ENCODE assay signal across 19 cellular contexts in the genomic region with DNA sequence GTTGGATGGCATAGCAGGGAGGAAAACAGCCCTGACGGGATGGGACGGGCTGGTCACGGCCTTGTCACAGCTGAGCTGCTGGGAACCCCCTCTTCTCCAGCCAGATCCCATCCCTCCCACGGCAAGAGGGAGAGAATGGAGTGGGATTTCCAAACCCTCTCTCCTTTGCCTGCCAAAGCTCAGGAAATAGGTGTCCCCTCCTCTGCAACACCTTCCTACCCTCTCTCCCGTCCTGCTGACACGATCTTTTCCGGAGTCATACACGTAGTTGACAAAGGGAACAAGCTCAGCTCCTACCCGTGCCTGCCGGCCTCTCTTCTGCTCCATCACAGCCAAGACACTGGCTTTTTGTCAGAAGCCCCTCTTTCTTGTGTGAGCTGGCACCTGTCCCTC. TPM values are rescaled to one million over a fixed set of nuclear protein-coding genes. Genes with fewer than 3 reads are reported as not detected.
A peak's percentile ranks its signal among the peaks of the same experiment; 100 is the strongest.
DNase-seq lines count a peak whose midpoint lies in the region; ATAC-seq, FAIRE-seq and TF ChIP-seq lines count a peak whose summit lies in the region.
"Had no signal": no experiment of that assay in that cellular context is flagged by ENCODE, and none has a peak within 500 bp of the region (broad histone marks: within the 10 kb centered on the region; RNA-seq: fewer than 3 reads in every experiment).

No MANE protein-coding gene starts in this region.

- H3K4me3 Mint-ChIP-seq in WTC11 (no peak overlapping the region), naive B cell (peak overlapping the region in 1 of 8 donors; percentile 49)
- H3K4me3 Mint-ChIP-seq in stimulated activated naive CD8-positive, alpha-beta T cell treated with anti-CD3 and anti-CD28 coated beads, Interleukin-15, amount 100 ng/mL, for 72 hours: no peak overlapping the region

- TF ChIP-seq POLR2A in HepG2 (IDR thresholded peaks at IDR 0.05; ENCODE audit: insufficient read depth in 1 of 2, low read depth in 2 of 2, low read length in 2 of 2): no peak
- TF ChIP-seq POLR2A in right lobe of liver (IDR thresholded peaks at IDR 0.05): no peak

- FAIRE-seq in HepG2 (lab: Jason Lieb, UNC): no peak
- FAIRE-seq: G401.6 had no signal

- no peak overlapping the region for H3K4me2 ChIP-seq in HepG2 (ENCODE audit: low read depth, low read length)
- H3K4me2 ChIP-seq: KMS-11 had no signal

- H3K36me3 Mint-ChIP-seq in WTC11 (peaks cover 9% of the 10 kb centered on the region), naive B cell (peaks cover 6 to 8% of the 10 kb centered on the region in 2 donors)

- no peak for TF ChIP-seq RAD21 in HepG2 (CRISPR knock-in tag; IDR thresholded peaks at IDR 0.05)

- H3K4me1 ChIP-seq in HepG2 (ENCODE audit: insufficient read depth, low read length): peaks cover 40% of the 10 kb centered on the region
- H3K4me1 ChIP-seq in right lobe of liver: no peaks in the 10 kb centered on the region

- WGBS in HepG2 (ENCODE audit: low lambda C conversion rate): 93% methylated on average over 10 of the region's 10 CpGs
- 74% methylated on average over 6 of the region's 10 CpGs for WGBS in right lobe of liver (ENCODE audit: insufficient coverage, low coverage, low lambda C conversion rate, missing lambda C conversion rate)

- intact Hi-C loops in HepG2 (cut with micrococcal nuclease; ENCODE audit: unreplicated experiment): no loop called here
- intact Hi-C loops in right lobe of liver (cut with DNase I): no loop called here

- no peaks in the 10 kb centered on the region for H3K79me2 ChIP-seq in HepG2 (ENCODE audit: insufficient read depth, low read length)

- H3K4me3 ChIP-seq in HepG2 (replicated peaks in 1 of 3; ENCODE audit: insufficient read depth in 1 of 3, low read depth in 2 of 3, low read length in 3 of 3): no peak overlapping the region
- no peak overlapping the region for H3K4me3 ChIP-seq in right lobe of liver
- H3K4me3 ChIP-seq: dorsolateral prefrontal cortex, skin epidermis, testis had no signal

- H2AFZ ChIP-seq in HepG2 (ENCODE audit: low read length): no peak overlapping the region

- POLR2A ChIA-PET in HepG2 (lab: Yijun Ruan, JAX) (interaction anchor here (0.8 kb wide), 1 partner anchor 154 kb away, joined by 3 read pairs; no protein-coding TSS in a partner anchor), WTC11 (lab: Charles Lee) (interaction anchor here (0.6 to 1.8 kb wide), 3 partner anchors 8 to 19 kb away, joined by 3 to 6 read pairs (median 5); no protein-coding TSS in a partner anchor)

- H3K27ac ChIP-seq in HepG2 (ENCODE audit: extremely low read length, insufficient read depth, low read length) (no peak overlapping the region), right lobe of liver (no peak overlapping the region)
- H3K27ac ChIP-seq: KMS-11, WERI-Rb-1 had no signal

- CTCF ChIA-PET in HepG2 (lab: Yijun Ruan, JAX; ENCODE audit: low intra/inter-chr PET ratio, low total read pairs) (no interaction called here), WTC11 (lab: Charles Lee) (interaction anchor here (1.3 to 2.9 kb wide), 8 partner anchors 9 to 359 kb away, joined by 3 to 10 read pairs (median 6); a partner anchor contains a TSS)

- H3K9me3 ChIP-seq in HepG2 (ENCODE audit: low read length) (no peaks in the 10 kb centered on the region), right lobe of liver (no peaks in the 10 kb centered on the region)
- H3K9me3 ChIP-seq: testis had no signal

- ATAC-seq in HepG2 (no peak), right lobe of liver (no peak), WTC11 (no peak), naive B cell (ENCODE audit: low read depth in 2 of 2) (no peak), GM18870 (IDR thresholded peaks at IDR 0.05; ENCODE audit: unreplicated experiment) (no peak)
- no peak for ATAC-seq in stimulated activated naive CD8-positive, alpha-beta T cell treated with anti-CD3 and anti-CD28 coated beads, Interleukin-15, amount 100 ng/mL, for 72 hours
- ATAC-seq: esophagus mucosa, left ventricle myocardium superior, Right ventricle myocardium inferior had no signal

- H3K9me3 Mint-ChIP-seq in WTC11 (no peaks in the 10 kb centered on the region), naive B cell (no peaks in the 10 kb centered on the region)
- H3K9me3 Mint-ChIP-seq in stimulated activated naive CD8-positive, alpha-beta T cell treated with anti-CD3 and anti-CD28 coated beads, Interleukin-15, amount 100 ng/mL, for 72 hours: no peaks in the 10 kb centered on the region

- H3K27me3 ChIP-seq in HepG2 (ENCODE audit: control insufficient read depth in 1 of 2, insufficient read depth in 2 of 2, low read length in 2 of 2): no peaks in the 10 kb centered on the region
- H3K27me3 ChIP-seq in right lobe of liver: no peaks in the 10 kb centered on the region
- H3K27me3 ChIP-seq: dorsolateral prefrontal cortex, testis had no signal

- H3K27ac Mint-ChIP-seq in WTC11: peak overlapping the region; percentile 46; the same call in 1 of the 2 replicates
- H3K27ac Mint-ChIP-seq in naive B cell: peak overlapping the region in 4 of 6 donors; percentile 51 to 92 (median 80)
- H3K27ac Mint-ChIP-seq in stimulated activated naive CD8-positive, alpha-beta T cell treated with anti-CD3 and anti-CD28 coated beads, Interleukin-15, amount 100 ng/mL, for 72 hours: peak overlapping the region; percentile 87 to 96

- no peak for DNase-seq in HepG2 (ENCODE audit: low spot score)
- DNase-seq in right lobe of liver: no peak
- no peak for DNase-seq in WTC11 (ENCODE audit: low spot score)
- no peak for DNase-seq in naive B cell
- DNase-seq in stimulated activated naive CD8-positive, alpha-beta T cell treated with anti-CD3 and anti-CD28 coated beads, Interleukin-15, amount 100 ng/mL, for 72 hours: no peak
- DNase-seq in UCSD-AML1 (lab: John Stamatoyannopoulos, UW; ENCODE audit: unreplicated experiment): no peak
- DNase-seq in ecto neural progenitor cell (ENCODE audit: low spot score): no peak
- DNase-seq: dorsolateral prefrontal cortex; left ventricle myocardium superior; NCI-H2029 treated with DMSO at 0.1 percent for 48 hours; stimulated activated CD4-positive, alpha-beta T cell treated with anti-CD3 and anti-CD28 coated beads, Interleukin-4, amount 100 ng/mL, for 24 hours; testis; WERI-Rb-1 had no signal

- no peak overlapping the region for H3K9ac ChIP-seq in HepG2 (ENCODE audit: insufficient read depth, low read depth, low read length)
- H3K9ac ChIP-seq: KMS-11 had no signal

- TF ChIP-seq EP300 in HepG2 (IDR thresholded peaks at IDR 0.05; ENCODE audit: low read depth in 2 of 2, low read length in 2 of 2): no peak
- TF ChIP-seq EP300 in HepG2 (CRISPR knock-in tag; IDR thresholded peaks at IDR 0.05; ENCODE audit: borderline replicate concordance): no peak

- BruUV-seq in HepG2 (replicated peaks; lab: Mats Ljungman, UMichigan): no TSS peak

- H3K27me3 Mint-ChIP-seq in WTC11 (ENCODE audit: low read depth) (no peaks in the 10 kb centered on the region), naive B cell (no peaks in the 10 kb centered on the region)
- no peaks in the 10 kb centered on the region for H3K27me3 Mint-ChIP-seq in stimulated activated naive CD8-positive, alpha-beta T cell treated with anti-CD3 and anti-CD28 coated beads, Interleukin-15, amount 100 ng/mL, for 72 hours

- in situ Hi-C loops in HepG2 (cut with HindIII; ENCODE audit: extremely low pct_ligation_motif_present, low pct_unique_long_range_greater_than_20kb): loop anchor here (5.0 kb wide), 1 partner anchor 52 kb away; no protein-coding TSS in a partner anchor

- peaks cover 22 to 35% of the 10 kb centered on the region in 2 experiments; a peak in 4 of 5 replicates for H3K36me3 ChIP-seq in HepG2 (replicated peaks in 1 of 2; ENCODE audit: control insufficient read depth in 1 of 2, insufficient read depth in 2 of 2, low read length in 2 of 2)
- peaks cover 0 to 14% (median 4%) of the 10 kb centered on the region in 4 donors for H3K36me3 ChIP-seq in right lobe of liver

- peaks cover 10% of the 10 kb centered on the region; the same call in 1 of the 2 replicates for H4K20me1 ChIP-seq in HepG2 (ENCODE audit: insufficient read depth, low read length)

- TF ChIP-seq CTCF in HepG2 (CRISPR knock-in tag; IDR thresholded peaks at IDR 0.05) (no peak), right lobe of liver (IDR thresholded peaks at IDR 0.05) (no peak), WTC11 (IDR thresholded peaks at IDR 0.05) (no peak)

- H3K4me1 Mint-ChIP-seq in WTC11 (no peaks in the 10 kb centered on the region), naive B cell (peaks cover 20 to 39% (median 26%) of the 10 kb centered on the region in 3 donors)
- H3K4me1 Mint-ChIP-seq in stimulated activated naive CD8-positive, alpha-beta T cell treated with anti-CD3 and anti-CD28 coated beads, Interleukin-15, amount 100 ng/mL, for 72 hours: peaks cover 46% of the 10 kb centered on the region

TF ChIP-seq in HepG2, 621 proteins besides CTCF, POLR2A, EP300 and RAD21 (continues in another document):
- no peak for TF ChIP-seq ZNF101 (CRISPR knock-in tag; IDR thresholded peaks at IDR 0.05; ENCODE audit: borderline replicate concordance, low read depth)

RNA-seq across cellular contexts. Expression of a gene that starts 48.1 kb away (rescaled TPM):
- total RNA-seq in HepG2 (2016; rRNA removed; fragmentation: Illumina TruSeq; extraction: Trizol) (30.0 and 47.7 TPM in 2 replicates), right lobe of liver (10 to 100 TPM; 15.5 to 22.9 (median 18.1) TPM), WTC11 (2021) (49.4 to 55.7 TPM (median 50.3 TPM) in 3 replicates)
- total RNA-seq in HepG2 (2016; cell fraction: cytosol; rRNA removed; fragmentation: Illumina TruSeq; extraction: Trizol; ENCODE audit: low read depth): 8.9 and 9.7 TPM in 2 replicates
- 26.3 and 48.8 TPM in 2 replicates for total RNA-seq in HepG2 (2016; cell fraction: insoluble cytoplasmic fraction; rRNA removed; fragmentation: Illumina TruSeq; extraction: Trizol)
- 21.3 and 21.7 TPM in 2 replicates for total RNA-seq in HepG2 (2016; cell fraction: membrane; rRNA removed; fragmentation: Illumina TruSeq; extraction: Trizol)
- total RNA-seq in HepG2 (2016; cell fraction: nucleus; rRNA removed; fragmentation: Illumina TruSeq; extraction: Trizol): 39.3 and 43.4 TPM in 2 replicates
- polyA plus RNA-seq in HepG2 (2011; rRNA removed) (30.1 and 38.6 TPM in 2 replicates), naive B cell (ENCODE audit: low read depth in 6 of 6) (10 to 100 TPM; 14.9 to 23.1 (median 18.9) TPM)
- polyA plus RNA-seq in HepG2 (2011; cell fraction: cytosol; rRNA removed): 27.5 and 28.8 TPM in 2 replicates
- polyA plus RNA-seq in HepG2 (2011; cell fraction: nucleus; rRNA removed): 96.1 and 99.7 TPM in 2 replicates
- 21.9 and 29.8 TPM in 2 replicates for polyA plus RNA-seq in HepG2 (2012)
- 7.1 and 8.1 TPM in 2 replicates for polyA plus RNA-seq in HepG2 (2016; cell fraction: cytosol; fragmentation: Illumina TruSeq; extraction: Trizol; ENCODE audit: low read depth)
- polyA plus RNA-seq in HepG2 (2016; cell fraction: insoluble cytoplasmic fraction; fragmentation: Illumina TruSeq; extraction: Trizol; ENCODE audit: low read depth): 25.8 and 29.7 TPM in 2 replicates
- 14.7 and 16.1 TPM in 2 replicates for polyA plus RNA-seq in HepG2 (2016; cell fraction: membrane; fragmentation: Illumina TruSeq; extraction: Trizol; ENCODE audit: low read depth)
- polyA plus RNA-seq in HepG2 (2016; cell fraction: nucleus; fragmentation: Illumina TruSeq; extraction: Trizol; ENCODE audit: insufficient read depth, low read depth): 78.0 and 82.4 TPM in 2 replicates
- polyA minus RNA-seq in HepG2 (2011; rRNA and poly(A)+ RNA removed; ENCODE audit: low replicate concordance): 24.4 and 42.4 TPM in 2 replicates
- polyA minus RNA-seq in HepG2 (2011; cell fraction: cytosol; rRNA and poly(A)+ RNA removed): 13.1 and 16.7 TPM in 2 replicates
- polyA minus RNA-seq in HepG2 (2011; cell fraction: nucleus; rRNA and poly(A)+ RNA removed): 18.4 and 22.0 TPM in 2 replicates
